Comparison of ENCODE assay signal across 8 cellular contexts in the genomic region with DNA sequence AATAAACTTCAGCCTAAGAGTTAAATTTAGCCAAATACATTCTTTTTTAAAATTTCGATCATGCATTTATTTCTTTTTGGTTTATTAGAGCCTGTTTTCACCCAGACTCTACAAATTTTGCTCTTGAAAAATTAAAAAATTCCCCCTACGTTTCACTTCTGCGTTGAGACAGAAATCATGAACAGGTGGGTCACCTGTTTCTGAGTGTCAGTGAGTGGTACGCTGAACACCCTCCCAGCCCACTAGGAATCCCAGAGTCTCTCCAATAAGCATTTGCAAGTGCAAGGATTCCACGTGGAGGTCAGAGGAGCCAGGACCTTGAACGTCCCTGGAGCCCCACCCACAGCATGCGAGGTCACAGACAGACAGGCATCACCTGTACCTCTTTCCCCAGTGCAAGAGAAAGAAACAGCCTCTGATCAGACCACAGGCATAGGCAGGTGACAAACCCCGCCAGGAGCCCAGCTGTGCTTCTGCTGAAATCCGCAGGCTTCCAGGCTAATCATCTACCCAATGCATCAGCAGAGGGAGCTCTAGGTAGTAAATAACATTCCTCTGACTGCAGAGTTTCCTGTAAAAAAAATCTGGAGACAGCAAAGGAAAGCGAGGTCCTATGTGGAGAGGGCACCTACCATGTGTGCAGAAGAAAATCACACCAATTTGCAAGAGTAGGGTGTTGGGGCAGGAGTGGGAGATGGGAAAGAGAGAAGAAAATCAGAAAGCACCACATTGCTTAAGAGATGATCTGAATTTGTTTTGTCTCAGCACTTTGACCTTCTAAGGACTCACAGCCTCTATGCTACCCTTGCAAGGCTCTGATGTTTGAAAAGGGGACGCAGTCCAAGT. TPM values are rescaled to one million over a fixed set of nuclear protein-coding genes. Genes with fewer than 3 reads are reported as not detected.
DNase-seq lines count a peak whose midpoint lies in the region; ATAC-seq and TF ChIP-seq lines count a peak whose summit lies in the region.

No MANE protein-coding gene starts in this region.

- H3K4me3 ChIP-seq in DND-41 (ENCODE audit: low read depth in 1 of 2, low read length in 2 of 2): no peak overlapping the region
- H3K4me3 ChIP-seq in HCT116 (replicated peaks in 1 of 2; ENCODE audit: low read depth in 1 of 2, low read length in 2 of 2): no peak overlapping the region
- no peak overlapping the region for H3K4me3 ChIP-seq in fibroblast of the aortic adventitia (ENCODE audit: low read depth, low read length)

- H2AFZ ChIP-seq in DND-41 (ENCODE audit: low read depth, low read length) (no peak overlapping the region), HCT116 (ENCODE audit: low read depth, low read length, poor library complexity, severe bottlenecking) (no peak overlapping the region)

- ATAC-seq in DND-41 (ENCODE audit: insufficient read depth, low read depth): peak; percentile 74
- ATAC-seq in HCT116: peak; percentile 96
- ATAC-seq in omental fat pad (ENCODE audit: low FRiP score): peak; percentile 59
- ATAC-seq in HG02840 (IDR thresholded peaks at IDR 0.05; ENCODE audit: low FRiP score, unreplicated experiment): no peak
- ATAC-seq in HG02610 (IDR thresholded peaks at IDR 0.05; ENCODE audit: unreplicated experiment): no peak

- peaks cover 3% of the 10 kb centered on the region for H3K27me3 ChIP-seq in DND-41 (ENCODE audit: insufficient read depth, low read length, poor library complexity)
- H3K27me3 ChIP-seq in HCT116 (ENCODE audit: insufficient read depth, low read length): peaks cover 30% of the 10 kb centered on the region; the same call in 1 of the 2 replicates

- POLR2A ChIA-PET in HCT116 (lab: Charles Lee): no interaction called here

- RAD21 ChIA-PET in HCT116 (lab: Charles Lee; ENCODE audit: low non-redundant PET in 1 of 2, low total read pairs in 2 of 2, uncharacterized antibody in 2 of 2, unreplicated experiment in 2 of 2): no interaction called here

- H3K36me3 ChIP-seq in DND-41 (ENCODE audit: insufficient read depth, low read length): no peaks in the 10 kb centered on the region
- H3K36me3 ChIP-seq in HCT116 (ENCODE audit: control insufficient read depth in 1 of 2, insufficient read depth in 2 of 2, low read length in 2 of 2): no peaks in the 10 kb centered on the region

- peak; percentile 45 for DNase-seq in DND-41
- DNase-seq in HCT116 (ENCODE audit: low read depth, low spot score): peak; percentile 47
- DNase-seq in NCI-H748 treated with DMSO at 0.1 percent for 48 hours (lab: John Stamatoyannopoulos, UW): peak; percentile 22
- peak; percentile 37 for DNase-seq in activated CD8-positive, alpha-beta memory T cell treated with anti-CD3 and anti-CD28 coated beads, Interleukin-2, amount 50 U/mL, for 4 hours
- peak; percentile 81 for DNase-seq in fibroblast of the aortic adventitia (ENCODE audit: low read depth)
- DNase-seq in omental fat pad (ENCODE audit: low spot score): no peak

- H3K27ac ChIP-seq in DND-41 (ENCODE audit: low read length) (no peak overlapping the region), HCT116 (ENCODE audit: low read depth, low read length) (no peak overlapping the region)

- H3K9ac ChIP-seq in DND-41 (ENCODE audit: low read depth, low read length) (no peak overlapping the region), HCT116 (ENCODE audit: low read length) (no peak overlapping the region)

- TF ChIP-seq CTCF in DND-41 (IDR thresholded peaks at IDR 0.05; ENCODE audit: borderline replicate concordance, extremely low read depth, low read length, poor library complexity, severe bottlenecking) (peak; percentile 67), HCT116 (IDR thresholded peaks at IDR 0.05 in 2 of 3, conservative IDR thresholded peaks at IDR 0.05 in 1 of 3; ENCODE audit: borderline replicate concordance in 1 of 3, insufficient read depth in 1 of 3, low read depth in 2 of 3, low read length in 2 of 3) (peak; percentile 46 to 59 (median 53); a peak in 4 of 6 replicates), fibroblast of the aortic adventitia (IDR thresholded peaks at IDR 0.05; ENCODE audit: insufficient read depth, low read length) (peak; percentile 76), omental fat pad (IDR thresholded peaks at IDR 0.05) (no peak)

- H4K20me1 ChIP-seq in DND-41 (ENCODE audit: insufficient read depth, low read length) (peaks cover 3% of the 10 kb centered on the region; the same call in 1 of the 2 replicates), HCT116 (ENCODE audit: insufficient read depth) (no peaks in the 10 kb centered on the region)

- no TSS peak for BruUV-seq in HCT116 (replicated peaks; lab: Mats Ljungman, UMichigan)

- no peaks in the 10 kb centered on the region for H3K79me2 ChIP-seq in DND-41 (ENCODE audit: insufficient read depth, low read length)
- no peaks in the 10 kb centered on the region for H3K79me2 ChIP-seq in HCT116 (ENCODE audit: insufficient read depth, low read length)

- peak; percentile 61 for TF ChIP-seq RAD21 in HCT116 (IDR thresholded peaks at IDR 0.05; ENCODE audit: low read depth)

- peaks cover 17% of the 10 kb centered on the region for H3K4me1 ChIP-seq in DND-41 (ENCODE audit: insufficient read depth, low read length)
- 0 out of 4 replicates have a peak, but pooled peaks cover 0 to 6% of the 10 kb centered on the region in 2 experiments for H3K4me1 ChIP-seq in HCT116 (ENCODE audit: control insufficient read depth in 1 of 2, insufficient read depth in 2 of 2, low read length in 2 of 2)

- intact Hi-C loops in HCT116 (cut with micrococcal nuclease): loop anchor here (5.0 kb wide), 1 partner anchor 106 kb away; no protein-coding TSS in a partner anchor

- H3K4me2 ChIP-seq in DND-41 (ENCODE audit: insufficient read depth, low read length) (no peak overlapping the region), HCT116 (ENCODE audit: low read length) (0 out of 2 replicates have a peak overlapping the region, but pooled peaks have one; percentile 21)

- CTCF ChIA-PET in HCT116 (lab: Charles Lee): interaction anchor here (0.8 to 1.4 kb wide), 3 partner anchors 9 to 102 kb away, joined by 3 to 8 read pairs (median 6); no protein-coding TSS in a partner anchor

- no peaks in the 10 kb centered on the region for H3K9me2 ChIP-seq in HCT116 (ENCODE audit: insufficient read depth)

- TF ChIP-seq POLR2A in HCT116 (IDR thresholded peaks at IDR 0.05; ENCODE audit: borderline replicate concordance, extremely low read depth, insufficient read depth, insufficient read length): no peak

- H3K9me3 ChIP-seq in DND-41 (ENCODE audit: insufficient read depth, low read length, severe bottlenecking) (no peaks in the 10 kb centered on the region), HCT116 (ENCODE audit: control insufficient read depth in 1 of 2, insufficient read depth in 1 of 2, low read depth in 1 of 2, low read length in 2 of 2) (no peaks in the 10 kb centered on the region)

TF ChIP-seq in HCT116, 20 proteins besides CTCF, POLR2A, EP300 and RAD21 (continues in another document):
- TF ChIP-seq, protein P1, sequence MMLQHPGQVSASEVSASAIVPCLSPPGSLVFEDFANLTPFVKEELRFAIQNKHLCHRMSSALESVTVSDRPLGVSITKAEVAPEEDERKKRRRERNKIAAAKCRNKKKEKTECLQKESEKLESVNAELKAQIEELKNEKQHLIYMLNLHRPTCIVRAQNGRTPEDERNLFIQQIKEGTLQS (IDR thresholded peaks at IDR 0.05): no peak
- TF ChIP-seq TCF7L2 (IDR thresholded peaks at IDR 0.05; ENCODE audit: borderline replicate concordance, extremely low read depth, insufficient read depth, insufficient read length): no peak
- no peak for TF ChIP-seq SP1 (IDR thresholded peaks at IDR 0.05; ENCODE audit: low read depth)
- no peak for TF ChIP-seq FOSL1 (IDR thresholded peaks at IDR 0.05; ENCODE audit: low read depth)
- TF ChIP-seq CEBPB (IDR thresholded peaks at IDR 0.05; ENCODE audit: low read depth): no peak
- TF ChIP-seq ZFX (IDR thresholded peaks at IDR 0.05): no peak
- TF ChIP-seq POLR2AphosphoS5 (IDR thresholded peaks at IDR 0.05; ENCODE audit: low read depth, low read length): no peak
- TF ChIP-seq EGR1 (IDR thresholded peaks at IDR 0.05; ENCODE audit: low read depth): no peak
- TF ChIP-seq, protein P2, sequence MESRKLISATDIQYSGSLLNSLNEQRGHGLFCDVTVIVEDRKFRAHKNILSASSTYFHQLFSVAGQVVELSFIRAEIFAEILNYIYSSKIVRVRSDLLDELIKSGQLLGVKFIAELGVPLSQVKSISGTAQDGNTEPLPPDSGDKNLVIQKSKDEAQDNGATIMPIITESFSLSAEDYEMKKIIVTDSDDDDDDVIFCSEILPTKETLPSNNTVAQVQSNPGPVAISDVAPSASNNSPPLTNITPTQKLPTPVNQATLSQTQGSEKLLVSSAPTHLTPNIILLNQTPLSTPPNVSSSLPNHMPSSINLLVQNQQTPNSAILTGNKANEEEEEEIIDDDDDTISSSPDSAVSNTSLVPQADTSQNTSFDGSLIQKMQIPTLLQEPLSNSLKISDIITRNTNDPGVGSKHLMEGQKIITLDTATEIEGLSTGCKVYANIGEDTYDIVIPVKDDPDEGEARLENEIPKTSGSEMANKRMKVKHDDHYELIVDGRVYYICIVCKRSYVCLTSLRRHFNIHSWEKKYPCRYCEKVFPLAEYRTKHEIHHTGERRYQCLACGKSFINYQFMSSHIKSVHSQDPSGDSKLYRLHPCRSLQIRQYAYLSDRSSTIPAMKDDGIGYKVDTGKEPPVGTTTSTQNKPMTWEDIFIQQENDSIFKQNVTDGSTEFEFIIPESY (IDR thresholded peaks at IDR 0.05; ENCODE audit: extremely low read depth, insufficient replicate concordance, low read length): no peak

RNA-seq across cellular contexts. Expression of a gene that starts 5.9 kb away (rescaled TPM):
- 4.5 TPM for total RNA-seq in HCT116 (2021; ENCODE audit: unreplicated experiment)
- polyA plus RNA-seq in HCT116 (2012): 3.3 and 4.3 TPM in 2 replicates
- 9.2 and 32.7 TPM in 2 replicates for total RNA-seq in fibroblast of the aortic adventitia (ENCODE audit: low replicate concordance)
- total RNA-seq in omental fat pad: 10 to 100 TPM; 20.0 to 43.0 (median 27.4) TPM

Comparison
In these comparisons a context has a peak if more than half of its experiments do, and no peak if none do; other contexts are left out.
1. ATAC-seq: peak in DND-41 (single experiment), HCT116 (single experiment) and omental fat pad (single experiment); none in HG02840 (single experiment) and HG02610 (single experiment).
2. CTCF ChIP-seq: peak in DND-41 (single experiment), HCT116 (3 of 3) and fibroblast of the aortic adventitia (single experiment); none in omental fat pad (0 of 3).